ENCODE assay signal across 8 cellular contexts in genomic region chr3:128584412-128585020, GRCh38.
DNase-seq lines count a peak whose midpoint lies in the region; ATAC-seq, FAIRE-seq and TF ChIP-seq lines count a peak whose summit lies in the region.

No MANE protein-coding gene starts in this region.

- no peak for FAIRE-seq in HepG2 (lab: Jason Lieb, UNC)

- TF ChIP-seq POLR2A in HepG2 (IDR thresholded peaks at IDR 0.05; ENCODE audit: insufficient read depth in 1 of 2, low read depth in 2 of 2, low read length in 2 of 2) = no peak

- CTCF ChIA-PET in HepG2 (lab: Yijun Ruan, JAX; ENCODE audit: low intra/inter-chr PET ratio, low total read pairs) = interaction anchor here (1.1 kb wide), 2 partner anchors 12 to 158 kb away, joined by 3 read pairs; no protein-coding TSS in a partner anchor

- DNase-seq in 8988T (peak; percentile 81), NCI-H1417 treated with DMSO at 0.1 percent for 48 hours (lab: John Stamatoyannopoulos, UW) (peak; percentile 21), chondrocyte (ENCODE audit: low spot score) (no peak), HepG2 (ENCODE audit: low spot score) (peak; percentile 59)
- peak; percentile 13 to 24 for DNase-seq in stimulated activated CD4-positive, alpha-beta T cell treated with anti-CD3 and anti-CD28 coated beads, Interleukin-4, amount 100 ng/mL, for 4 hours

- no peak overlapping the region for H3K9ac ChIP-seq in SU-DHL-6 (ENCODE audit: low read length)
- no peak overlapping the region for H3K9ac ChIP-seq in HepG2 (ENCODE audit: insufficient read depth, low read depth, low read length)

- H3F3A ChIP-seq in SU-DHL-6 (ENCODE audit: insufficient read depth) = no peaks in the 10 kb centered on the region

- no peaks in the 10 kb centered on the region for H3K4me1 Mint-ChIP-seq in chondrocyte (ENCODE audit: low read depth)

- no peaks in the 10 kb centered on the region for H3K4me1 ChIP-seq in HepG2 (ENCODE audit: insufficient read depth, low read length)

- TF ChIP-seq RAD21 in HepG2 (CRISPR knock-in tag; IDR thresholded peaks at IDR 0.05) = peak; percentile 84

- no peaks in the 10 kb centered on the region for H3K9me3 Mint-ChIP-seq in chondrocyte (ENCODE audit: low read depth)

- H3K79me2 ChIP-seq in SU-DHL-6 (ENCODE audit: insufficient read depth, low read length) (no peaks in the 10 kb centered on the region), HepG2 (ENCODE audit: insufficient read depth, low read length) (no peaks in the 10 kb centered on the region)

- H3K9me2 ChIP-seq in SU-DHL-6 (replicated peaks; ENCODE audit: insufficient read depth, low read length) = no peaks in the 10 kb centered on the region

- H3K4me3 ChIP-seq in SU-DHL-6 (ENCODE audit: insufficient read depth, low read length, poor library complexity, severe bottlenecking) = no peak overlapping the region
- no peak overlapping the region for H3K4me3 ChIP-seq in HepG2 (replicated peaks in 1 of 3; ENCODE audit: insufficient read depth in 1 of 3, low read depth in 2 of 3, low read length in 3 of 3)

- H3K36me3 Mint-ChIP-seq in chondrocyte (ENCODE audit: low read depth) = peaks cover 2% of the 10 kb centered on the region

- in situ Hi-C loops in HepG2 (cut with HindIII; ENCODE audit: extremely low pct_ligation_motif_present, low pct_unique_long_range_greater_than_20kb) = no loop called here

- H2AFZ ChIP-seq in SU-DHL-6 (ENCODE audit: low read depth, low read length, severe bottlenecking) (no peak overlapping the region), HepG2 (ENCODE audit: low read length) (no peak overlapping the region)

- no peaks in the 10 kb centered on the region for H3K27me3 ChIP-seq in SU-DHL-6 (ENCODE audit: low read length)
- H3K27me3 ChIP-seq in HepG2 (ENCODE audit: control insufficient read depth in 1 of 2, insufficient read depth in 2 of 2, low read length in 2 of 2) = peaks cover 3 to 38% of the 10 kb centered on the region in 2 experiments; a peak in 4 of 5 replicates

- no TSS peak for BruUV-seq in HepG2 (replicated peaks; lab: Mats Ljungman, UMichigan)

- POLR2A ChIA-PET in HepG2 (lab: Yijun Ruan, JAX) = no interaction called here

- peaks cover 4% of the 10 kb centered on the region for H3K27me3 Mint-ChIP-seq in chondrocyte (ENCODE audit: low read depth)

- H4K20me1 ChIP-seq in SU-DHL-6 (ENCODE audit: low read depth, low read length) (no peaks in the 10 kb centered on the region), HepG2 (ENCODE audit: insufficient read depth, low read length) (no peaks in the 10 kb centered on the region)

- no peak overlapping the region for H3K27ac Mint-ChIP-seq in chondrocyte (ENCODE audit: unreplicated experiment)

- H3K4me3 Mint-ChIP-seq in chondrocyte (ENCODE audit: unreplicated experiment) = no peak overlapping the region

- H3K9me3 ChIP-seq in SU-DHL-6 (ENCODE audit: insufficient read depth, low read length) = no peaks in the 10 kb centered on the region
- H3K9me3 ChIP-seq in HepG2 (ENCODE audit: low read length) = peaks cover 5% of the 10 kb centered on the region; the same call in 1 of the 2 replicates

- WGBS in HepG2 (ENCODE audit: low lambda C conversion rate) = 4% methylated on average over 8 of the region's 13 CpGs

- ATAC-seq in HepG2 = peak; percentile 97
- no peak for ATAC-seq in HG02610 (IDR thresholded peaks at IDR 0.05; ENCODE audit: unreplicated experiment)

- H3K36me3 ChIP-seq in SU-DHL-6 (ENCODE audit: low read length) (no peaks in the 10 kb centered on the region), HepG2 (replicated peaks in 1 of 2; ENCODE audit: control insufficient read depth in 1 of 2, insufficient read depth in 2 of 2, low read length in 2 of 2) (no peaks in the 10 kb centered on the region)

- TF ChIP-seq EP300 in HepG2 (IDR thresholded peaks at IDR 0.05; ENCODE audit: low read depth in 2 of 2, low read length in 2 of 2) (no peak), HepG2 (CRISPR knock-in tag; IDR thresholded peaks at IDR 0.05; ENCODE audit: borderline replicate concordance) (no peak)

- H3K27ac ChIP-seq in SU-DHL-6 (ENCODE audit: low read depth, low read length) = no peak overlapping the region
- H3K27ac ChIP-seq in HepG2 (ENCODE audit: extremely low read length, insufficient read depth, low read length) = no peak overlapping the region

- intact Hi-C loops in HepG2 (cut with micrococcal nuclease; ENCODE audit: unreplicated experiment) = loop anchor here (10.0 kb wide), 1 partner anchor 160 kb away; no protein-coding TSS in a partner anchor

- TF ChIP-seq CTCF in GM12874 (IDR thresholded peaks at IDR 0.05; ENCODE audit: insufficient read depth, low read depth, low read length) = peak; percentile 49
- TF ChIP-seq CTCF in SU-DHL-6 (IDR thresholded peaks at IDR 0.05; ENCODE audit: insufficient read depth, low read length, poor library complexity, severe bottlenecking) = peak; percentile 37
- TF ChIP-seq CTCF in chondrocyte (IDR thresholded peaks at IDR 0.05) = peak; percentile 85
- peak; percentile 94 for TF ChIP-seq CTCF in HepG2 (CRISPR knock-in tag; IDR thresholded peaks at IDR 0.05)

- H3K4me2 ChIP-seq in SU-DHL-6 (ENCODE audit: low read depth, low read length, poor library complexity, severe bottlenecking) (no peak overlapping the region), HepG2 (ENCODE audit: low read depth, low read length) (peak overlapping the region; percentile 24; the same call in 1 of the 2 replicates)

TF ChIP-seq in HepG2, 621 proteins besides CTCF, POLR2A, EP300 and RAD21 (continues in another document):
- no peak for TF ChIP-seq ZBTB26 (CRISPR knock-in tag; IDR thresholded peaks at IDR 0.05; ENCODE audit: borderline replicate concordance)
- no peak for TF ChIP-seq NFKBIZ (CRISPR knock-in tag; IDR thresholded peaks at IDR 0.05)
- no peak for TF ChIP-seq ZBTB43 (CRISPR knock-in tag; conservative IDR thresholded peaks at IDR 0.05)
- TF ChIP-seq AFF4 (CRISPR knock-in tag; IDR thresholded peaks at IDR 0.05) = no peak
- no peak for TF ChIP-seq ATF3 (CRISPR knock-in tag; IDR thresholded peaks at IDR 0.05)
- TF ChIP-seq THRA (CRISPR knock-in tag; IDR thresholded peaks at IDR 0.05; ENCODE audit: borderline replicate concordance) = no peak
- TF ChIP-seq PHF5A (CRISPR knock-in tag; IDR thresholded peaks at IDR 0.05; ENCODE audit: low read depth, unreplicated experiment) = no peak
- no peak for TF ChIP-seq RBFOX2 (IDR thresholded peaks at IDR 0.05; ENCODE audit: low read depth, low read length)

Comparison
In these comparisons a context has a peak if more than half of its experiments do, and no peak if none do; other contexts are left out.
1. CTCF ChIP-seq: peak in every context shown above with its lines; median percentile 94 in HepG2; 85 in chondrocyte; 49 in GM12874; 37 in SU-DHL-6.